Comparison of ENCODE assay signal across 20 cellular contexts in genomic region chr6:142648526-142648925, GRCh38.
DNase-seq lines count a peak whose midpoint lies in the region; ATAC-seq and TF ChIP-seq lines count a peak whose summit lies in the region.
"Had no signal": no experiment of that assay in that cellular context is flagged by ENCODE, and none has a peak within 500 bp of the region (broad histone marks: within the 10 kb centered on the region; RNA-seq: fewer than 3 reads in every experiment).

No MANE protein-coding gene starts in this region.

- intact Hi-C loops in right lobe of liver (cut with DNase I) (no loop called here), left ventricle myocardium inferior (cut with micrococcal nuclease) (no loop called here)

- POLR2A ChIA-PET in WTC11 (lab: Charles Lee): no interaction called here

- no peak overlapping the region; the same call in 1 of the 2 replicates for H3K9ac ChIP-seq in HUES48 (ENCODE audit: low read depth, low read length)
- peak overlapping the region; percentile 43; the same call in 1 of the 2 replicates for H3K9ac ChIP-seq in iPS-20b (ENCODE audit: low read depth, low read length)

- peaks cover 4% of the 10 kb centered on the region; the same call in 1 of the 2 replicates for H3K27me3 Mint-ChIP-seq in WTC11 (ENCODE audit: low read depth)

- 22% methylated on average over 1 of the region's 1 CpG for WGBS in right lobe of liver (ENCODE audit: insufficient coverage, low coverage, low lambda C conversion rate, missing lambda C conversion rate)

- H3K4me3 Mint-ChIP-seq in WTC11: no peak overlapping the region
- H3K4me3 Mint-ChIP-seq: CD4-positive, CD25-positive, alpha-beta regulatory T cell; CD8-positive, alpha-beta memory T cell had no signal

- H3K9me3 Mint-ChIP-seq in WTC11: peaks cover 10% of the 10 kb centered on the region
- H3K9me3 Mint-ChIP-seq: CD4-positive, CD25-positive, alpha-beta regulatory T cell; CD8-positive, alpha-beta memory T cell; H9 had no signal

- H3K4me1 Mint-ChIP-seq in WTC11: peaks cover 72% of the 10 kb centered on the region
- H3K4me1 Mint-ChIP-seq: CD8-positive, alpha-beta memory T cell had no signal

- no peaks in the 10 kb centered on the region for H3K36me3 ChIP-seq in HUES48 (ENCODE audit: control insufficient read depth, insufficient read depth, low read length)
- no peaks in the 10 kb centered on the region for H3K36me3 ChIP-seq in iPS-20b (ENCODE audit: insufficient read depth, low read depth, low read length)
- H3K36me3 ChIP-seq in right lobe of liver: no peaks in the 10 kb centered on the region
- no peaks in the 10 kb centered on the region for H3K36me3 ChIP-seq in left ventricle myocardium inferior
- H3K36me3 ChIP-seq: BE2C had no signal

- peaks cover 12% of the 10 kb centered on the region; the same call in 1 of the 2 replicates for H3K36me3 Mint-ChIP-seq in WTC11
- H3K36me3 Mint-ChIP-seq: CD4-positive, CD25-positive, alpha-beta regulatory T cell; CD8-positive, alpha-beta memory T cell had no signal

- CTCF ChIA-PET in WTC11 (lab: Charles Lee): interaction anchor here (0.7 kb wide), 1 partner anchor 82 kb away, joined by 4 read pairs; no protein-coding TSS in a partner anchor

- no peak for TF ChIP-seq POLR2A in right lobe of liver (IDR thresholded peaks at IDR 0.05)

- H3K27me3 ChIP-seq in HUES48 (ENCODE audit: control insufficient read depth, insufficient read depth, low read length) (no peaks in the 10 kb centered on the region), iPS-20b (ENCODE audit: insufficient read depth, low read length) (no peaks in the 10 kb centered on the region), right lobe of liver (no peaks in the 10 kb centered on the region), left ventricle myocardium inferior (ENCODE audit: low read depth) (peaks cover 60% of the 10 kb centered on the region)
- H3K27me3 ChIP-seq: BE2C had no signal

- H3K4me1 ChIP-seq in HUES48 (ENCODE audit: control insufficient read depth, insufficient read depth, low read length) (peaks cover 47% of the 10 kb centered on the region), iPS-20b (ENCODE audit: insufficient read depth, low read length) (peaks cover 40% of the 10 kb centered on the region), right lobe of liver (peaks cover 0 to 13% (median 0%) of the 10 kb centered on the region in 4 donors), left ventricle myocardium inferior (no peaks in the 10 kb centered on the region)
- H3K4me1 ChIP-seq: BE2C had no signal

- DNase-seq in WTC11 (ENCODE audit: low spot score): no peak
- DNase-seq in right lobe of liver: no peak
- no peak for DNase-seq in inferior parietal cortex (ENCODE audit: extremely low spot score)
- DNase-seq in NCI-H1092 (lab: John Stamatoyannopoulos, UW): no peak
- DNase-seq in left ventricle myocardium inferior: no peak
- DNase-seq: ACHN; BE2C; C1 segment of cervical spinal cord; CD4-positive, CD25-positive, alpha-beta regulatory T cell; CD8-positive, alpha-beta memory T cell; COR-L47; DMS 273 treated with DMSO at 0.1 percent for 48 hours; DND-41; EL; GOT3; H9; IMR-90; KBM-7 had no signal

- TF ChIP-seq CTCF in WTC11 (IDR thresholded peaks at IDR 0.05): no peak
- TF ChIP-seq CTCF in right lobe of liver (IDR thresholded peaks at IDR 0.05): no peak
- no peak for TF ChIP-seq CTCF in left ventricle myocardium inferior (IDR thresholded peaks at IDR 0.05; ENCODE audit: borderline replicate concordance)

- ATAC-seq in WTC11: no peak
- peak; percentile 66 to 79 (median 76) for ATAC-seq in right lobe of liver

- peak overlapping the region; percentile 93 for H3K27ac Mint-ChIP-seq in WTC11
- H3K27ac Mint-ChIP-seq: CD4-positive, CD25-positive, alpha-beta regulatory T cell; CD8-positive, alpha-beta memory T cell had no signal

- peak overlapping the region; percentile 25; the same call in 1 of the 2 replicates for H3K4me3 ChIP-seq in HUES48 (ENCODE audit: low read depth, low read length)
- H3K4me3 ChIP-seq in iPS-20b (ENCODE audit: low read length): no peak overlapping the region
- peak overlapping the region in 2 of 3 donors; percentile 10 to 22 for H3K4me3 ChIP-seq in right lobe of liver
- no peak overlapping the region for H3K4me3 ChIP-seq in left ventricle myocardium inferior

- H3K27ac ChIP-seq in HUES48 (ENCODE audit: low read depth, low read length) (peak overlapping the region; percentile 85), iPS-20b (ENCODE audit: low read length) (no peak overlapping the region), right lobe of liver (peak overlapping the region; percentile 24 to 81 (median 42)), left ventricle myocardium inferior (replicated peaks) (no peak overlapping the region)

- no peaks in the 10 kb centered on the region for H3K9me3 ChIP-seq in HUES48 (ENCODE audit: control insufficient read depth, insufficient read depth, low read length)
- no peaks in the 10 kb centered on the region for H3K9me3 ChIP-seq in iPS-20b (ENCODE audit: insufficient read depth, low read depth, low read length)
- H3K9me3 ChIP-seq in right lobe of liver: no peaks in the 10 kb centered on the region
- no peaks in the 10 kb centered on the region for H3K9me3 ChIP-seq in left ventricle myocardium inferior (replicated peaks)
- H3K9me3 ChIP-seq: BE2C had no signal

TF ChIP-seq in WTC11, 78 proteins besides CTCF, POLR2A, EP300 and RAD21:
- TF ChIP-seq CBFB (CRISPR knock-in tag; IDR thresholded peaks at IDR 0.05; ENCODE audit: low read depth) (no peak), GRHL2 (CRISPR knock-in tag; IDR thresholded peaks at IDR 0.05; ENCODE audit: insufficient replicate concordance, severe bottlenecking) (no peak), HMGA2 (CRISPR knock-in tag; IDR thresholded peaks at IDR 0.05) (no peak), E2F4 (CRISPR knock-in tag; IDR thresholded peaks at IDR 0.05; ENCODE audit: borderline replicate concordance, low read depth) (no peak), JUN (CRISPR knock-in tag; IDR thresholded peaks at IDR 0.05) (no peak), SMAD3 (CRISPR knock-in tag; IDR thresholded peaks at IDR 0.05; ENCODE audit: borderline replicate concordance) (no peak)

Comparison
In these comparisons a context has a peak if more than half of its experiments do, and no peak if none do; other contexts are left out.
1. H3K27ac ChIP-seq: peak in HUES48 (single experiment) and right lobe of liver (3 of 3); none in iPS-20b (single experiment) and left ventricle myocardium inferior (single experiment).
2. H3K4me3 ChIP-seq: peak in HUES48 (single experiment) and right lobe of liver (2 of 3); none in iPS-20b (single experiment) and left ventricle myocardium inferior (single experiment).